Comparison of ENCODE assay signal across 2 cellular contexts in genomic region chr5:84453405-84453804, GRCh38.
TF ChIP-seq lines count a peak whose summit lies in the region.

No MANE protein-coding gene starts in this region.

TF ChIP-seq in HEK293, 187 proteins besides CTCF, POLR2A, EP300 and RAD21:
- no peak for TF ChIP-seq REST (tag by site-specific recombination; IDR thresholded peaks at IDR 0.05)
- TF ChIP-seq SETDB1 (IDR thresholded peaks at IDR 0.05; ENCODE audit: insufficient read length, low read length) = peak; percentile 91

TF ChIP-seq in SK-N-SH, 30 proteins besides CTCF, POLR2A, EP300 and RAD21 (continued from another document):
- TF ChIP-seq REST (IDR thresholded peaks at IDR 0.05; ENCODE audit: low read depth, low read length) (no peak), FOXM1 (IDR thresholded peaks at IDR 0.05; ENCODE audit: low read depth) (no peak), GATA2 (CRISPR knock-in tag; IDR thresholded peaks at IDR 0.05) (no peak), NFIC (IDR thresholded peaks at IDR 0.05; ENCODE audit: borderline replicate concordance) (no peak), MAX (IDR thresholded peaks at IDR 0.05; ENCODE audit: low read depth) (no peak), FOXJ3 (CRISPR knock-in tag; IDR thresholded peaks at IDR 0.05) (no peak), FOSL2 (IDR thresholded peaks at IDR 0.05; ENCODE audit: borderline replicate concordance, low read depth) (no peak), MXI1 (IDR thresholded peaks at IDR 0.05; ENCODE audit: low read depth, low read length) (no peak), RXRA (IDR thresholded peaks at IDR 0.05; ENCODE audit: borderline replicate concordance, low read depth) (no peak)
TF ChIP-seq in SK-N-SH: peak in this region for 0.
